Comparison of ENCODE assay signal across 8 cellular contexts in genomic region chr12:56152132-56152755, GRCh38. TPM values are rescaled to one million over a fixed set of nuclear protein-coding genes. Genes with fewer than 3 reads are reported as not detected.
DNase-seq lines count a peak whose midpoint lies in the region; ATAC-seq and TF ChIP-seq lines count a peak whose summit lies in the region.

Gene MYL6B (plus strand): TSS chr12:56152587. CDS start chr12:56153919, 1,332 bp downstream.

- H3K4me1 ChIP-seq in SK-N-SH (ENCODE audit: control insufficient read depth in 1 of 2, insufficient read depth in 2 of 2, low read depth in 1 of 2, low read length in 1 of 2): peaks cover 21% of the 10 kb centered on the region in 2 experiments; a peak in 3 of 4 replicates

- peak within 1 kb of the TSS; percentile 82 for H3K9ac ChIP-seq in SK-N-SH

- peaks cover 6 to 9% of the 10 kb centered on the region in 2 experiments for H3K36me3 ChIP-seq in SK-N-SH (replicated peaks in 1 of 2; ENCODE audit: control insufficient read depth in 1 of 2, insufficient read depth in 2 of 2, low read length in 1 of 2)

- H3K9me2 ChIP-seq in SK-N-SH: no peaks in the 10 kb centered on the region

- ATAC-seq in HG02588 (IDR thresholded peaks at IDR 0.05; ENCODE audit: unreplicated experiment) (peak; percentile 89), omental fat pad (ENCODE audit: low FRiP score) (peak; percentile 89)

- H4K20me1 ChIP-seq in SK-N-SH (ENCODE audit: insufficient read depth): no peaks in the 10 kb centered on the region

- WGBS in SK-N-SH (ENCODE audit: low lambda C conversion rate): 1% methylated on average over 27 of the region's 37 CpGs

- DNase-seq in NCI-H1092 (lab: John Stamatoyannopoulos, UW): peak; percentile 65
- DNase-seq in SK-N-SH: peak; percentile 93
- peak; percentile 96 for DNase-seq in activated naive CD4-positive, alpha-beta T cell treated with anti-CD3 and anti-CD28 coated beads, Interleukin-2, amount 50 U/mL, for 16 hours
- no peak for DNase-seq in glomerular endothelial cell (ENCODE audit: extremely low read depth, low read depth, low spot score)
- DNase-seq in omental fat pad (ENCODE audit: low spot score): peak; percentile 78

- H3K4me3 ChIP-seq in GM08714 (ENCODE audit: low read length) (peak within 1 kb of the TSS; percentile 69), SK-N-SH (ENCODE audit: low read depth in 2 of 2, low read length in 1 of 2) (peak within 1 kb of the TSS; percentile 62 to 87)

- TF ChIP-seq EP300 in SK-N-SH (IDR thresholded peaks at IDR 0.05; ENCODE audit: borderline replicate concordance in 1 of 2, low read depth in 1 of 2, low read length in 1 of 2): no peak; a peak in 1 of 4 replicates

- TF ChIP-seq RAD21 in SK-N-SH (IDR thresholded peaks at IDR 0.05; ENCODE audit: low read length): no peak

- peaks cover 31% of the 10 kb centered on the region for H3K79me2 ChIP-seq in SK-N-SH (ENCODE audit: insufficient read depth)

- H3F3A ChIP-seq in SK-N-SH (replicated peaks; ENCODE audit: insufficient read depth): peaks cover 23% of the 10 kb centered on the region

- no peaks in the 10 kb centered on the region for H3K27me3 ChIP-seq in SK-N-SH (ENCODE audit: insufficient read depth)

- POLR2A ChIA-PET in SK-N-SH (lab: Yijun Ruan, JAX): interaction anchor here (0.7 to 1.6 kb wide), 6 partner anchors 9 to 47 kb away, joined by 3 to 6 read pairs (median 4); partner anchors contain the start of genes ESYT1 and ZC3H10

- peak within 1 kb of the TSS; percentile 85 to 86 for H3K27ac ChIP-seq in SK-N-SH (ENCODE audit: low read depth in 2 of 2, low read length in 1 of 2)
- peak within 1 kb of the TSS; percentile 82 for H3K27ac ChIP-seq in temporal lobe (ENCODE audit: low read depth, low read length)

- H3K9me3 ChIP-seq in SK-N-SH: no peaks in the 10 kb centered on the region

- CTCF ChIA-PET in SK-N-SH (lab: Yijun Ruan, JAX): interaction anchor here (0.7 to 1.6 kb wide), 16 partner anchors 8 to 69 kb away, joined by 3 to 14 read pairs (median 4); partner anchors contain the start of genes ESYT1, RNF41, SMARCC2 and ZC3H10

- TF ChIP-seq CTCF in SK-N-SH (IDR thresholded peaks at IDR 0.05) (no peak), omental fat pad (IDR thresholded peaks at IDR 0.05) (no peak)

- peak within 1 kb of the TSS; percentile 95 for H3K4me2 ChIP-seq in SK-N-SH

- peak within 1 kb of the TSS; percentile 75 for H2AFZ ChIP-seq in SK-N-SH (ENCODE audit: low read depth)

TF ChIP-seq in SK-N-SH, 30 proteins besides CTCF, POLR2A, EP300 and RAD21 (continues in another document):
- no peak for TF ChIP-seq TCF12 (IDR thresholded peaks at IDR 0.05)
- no peak for TF ChIP-seq SMC3 (IDR thresholded peaks at IDR 0.05; ENCODE audit: low read depth, low read length)
- peak; percentile 83 for TF ChIP-seq GABPA (IDR thresholded peaks at IDR 0.05; ENCODE audit: low read depth)
- peak; percentile 72 for TF ChIP-seq YY1 (IDR thresholded peaks at IDR 0.05; ENCODE audit: low read depth)
- peak; percentile 62; the same call in 1 of the 2 replicates for TF ChIP-seq TAF1 (IDR thresholded peaks at IDR 0.05; ENCODE audit: borderline replicate concordance, low read depth, low read length)
- peak; percentile 40; the same call in 1 of the 2 replicates for TF ChIP-seq ZBTB33 (IDR thresholded peaks at IDR 0.05; ENCODE audit: borderline replicate concordance, low read depth)
- peak; percentile 18; the same call in 1 of the 2 replicates for TF ChIP-seq NRF1 (IDR thresholded peaks at IDR 0.05; ENCODE audit: low read depth, low read length)
- peak; percentile 60 for TF ChIP-seq JUND (IDR thresholded peaks at IDR 0.05)
- peak; percentile 32; the same call in 1 of the 2 replicates for TF ChIP-seq RCOR1 (IDR thresholded peaks at IDR 0.05; ENCODE audit: low read length)
- TF ChIP-seq SIN3A (IDR thresholded peaks at IDR 0.05; ENCODE audit: borderline replicate concordance, low read depth, low read length): peak; percentile 77
- peak; percentile 31; the same call in 1 of the 2 replicates for TF ChIP-seq PBX3 (IDR thresholded peaks at IDR 0.05)
- TF ChIP-seq RFX5 (IDR thresholded peaks at IDR 0.05; ENCODE audit: low read length): no peak
- TF ChIP-seq REST (IDR thresholded peaks at IDR 0.05; ENCODE audit: low read depth, low read length): no peak; the same call in 1 of the 2 replicates
- no peak for TF ChIP-seq IRF3 (IDR thresholded peaks at IDR 0.05; ENCODE audit: low read depth, low read length)
- no peak for TF ChIP-seq GATA2 (CRISPR knock-in tag; IDR thresholded peaks at IDR 0.05)
- TF ChIP-seq USF1 (IDR thresholded peaks at IDR 0.05; ENCODE audit: borderline replicate concordance, low read depth): peak; percentile 24; the same call in 1 of the 2 replicates

RNA-seq across cellular contexts. Expression of gene MYL6B, which starts in this region (rescaled TPM):
- 203 and 234 TPM in 2 replicates for polyA plus RNA-seq in SK-N-SH (2012; rRNA removed)
- 217 and 220 TPM in 2 replicates for polyA plus RNA-seq in SK-N-SH (2012; cell fraction: cytosol; rRNA removed)
- 99.3 and 133 TPM in 2 replicates for polyA plus RNA-seq in SK-N-SH (2012; cell fraction: nucleus; rRNA removed)
- total RNA-seq in glomerular endothelial cell (103 and 104 TPM in 2 replicates), omental fat pad (10 to 100 TPM; 25.8 to 42.4 (median 31.8) TPM), temporal lobe (79.4 TPM)
